ENCODE assay signal across 17 cellular contexts in genomic region chr7:121020243-121020642, GRCh38. TPM values are rescaled to one million over a fixed set of nuclear protein-coding genes. Genes with fewer than 3 reads are reported as not detected.
DNase-seq lines count a peak whose midpoint lies in the region; ATAC-seq, FAIRE-seq and TF ChIP-seq lines count a peak whose summit lies in the region.
"Had no signal": no experiment of that assay in that cellular context is flagged by ENCODE, and none has a peak within 500 bp of the region (broad histone marks: within the 10 kb centered on the region; RNA-seq: fewer than 3 reads in every experiment).

No MANE protein-coding gene starts in this region.

- in situ Hi-C loops in gastrocnemius medialis (cut with MboI; ENCODE audit: low sequenced_read_pairs in 4 of 4): no loop called here

- H3K4me1 Mint-ChIP-seq in endodermal cell: peaks cover 16% of the 10 kb centered on the region
- H3K4me1 Mint-ChIP-seq: activated CD4-positive, alpha-beta memory T cell treated with anti-CD3 and anti-CD28 coated beads, Interleukin-2, amount 10 ng/mL, durations not matched to agents 7 days and 5 days had no signal

- H3K36me3 Mint-ChIP-seq in endodermal cell (ENCODE audit: low read depth): no peaks in the 10 kb centered on the region
- H3K36me3 Mint-ChIP-seq: neural progenitor cell had no signal

- 87 to 97% (median 92%) methylated on average over 1 of the region's 1 CpG for WGBS in small intestine, 3 donors
- WGBS in endodermal cell (ENCODE audit: insufficient coverage in 1 of 2, insufficient read length in 1 of 2), 2 experiments: 90 to 100% methylated on average over 1 of the region's 1 CpG

- intact Hi-C loops in gastrocnemius medialis (cut with DNase I; ENCODE audit: low total_unique reads): no loop called here

- H3K27me3 Mint-ChIP-seq in endodermal cell (ENCODE audit: insufficient read depth): no peaks in the 10 kb centered on the region

- ATAC-seq in gastrocnemius medialis (no peak), HG02973 (IDR thresholded peaks at IDR 0.05; ENCODE audit: unreplicated experiment) (no peak)
- ATAC-seq: effector memory CD8-positive, alpha-beta T cell had no signal

- H3K9me3 Mint-ChIP-seq in endodermal cell: no peaks in the 10 kb centered on the region
- H3K9me3 Mint-ChIP-seq: activated CD4-positive, alpha-beta memory T cell treated with anti-CD3 and anti-CD28 coated beads, Interleukin-2, amount 10 ng/mL, durations not matched to agents 7 days and 5 days; effector memory CD8-positive, alpha-beta T cell; neural progenitor cell had no signal

- DNase-seq in EL: peak; percentile 59
- DNase-seq in SJSA1 (ENCODE audit: low read depth in 1 of 2, low spot score in 2 of 2): no peak
- DNase-seq in fibroblast of gingiva (ENCODE audit: low read depth): peak; percentile 48
- DNase-seq in gastrocnemius medialis: no peak
- no peak for DNase-seq in small intestine
- no peak for DNase-seq in endodermal cell
- no peak for DNase-seq in activated CD4-positive, alpha-beta T cell treated with anti-CD3 and anti-CD28 coated beads, Interleukin-2, amount 50 U/mL, for 4 hours
- DNase-seq: activated CD4-positive, alpha-beta memory T cell treated with anti-CD3 and anti-CD28 coated beads, Interleukin-2, amount 10 ng/mL, durations not matched to agents 7 days and 5 days; DMS153; effector memory CD8-positive, alpha-beta T cell; hippocampal formation; NCI-H1436 treated with DMSO at 0.1 percent for 48 hours; NCI-H526 treated with DMSO at 0.1 percent for 48 hours; Peyer's patch had no signal

- H3K9me3 ChIP-seq in SJSA1 (replicated peaks) (no peaks in the 10 kb centered on the region), gastrocnemius medialis (no peaks in the 10 kb centered on the region), small intestine (ENCODE audit: control insufficient read depth, low read depth) (no peaks in the 10 kb centered on the region), endodermal cell (ENCODE audit: control insufficient read depth, low read length) (no peaks in the 10 kb centered on the region)
- H3K9me3 ChIP-seq: Peyer's patch had no signal

- H3K27ac ChIP-seq in SJSA1 (peak overlapping the region; percentile 57), gastrocnemius medialis (peak overlapping the region; percentile 54 to 98 (median 94)), small intestine (ENCODE audit: low read depth in 1 of 2, low read length in 1 of 2) (peak overlapping the region in 1 of 2 donors; percentile 38), endodermal cell (ENCODE audit: low read depth, low read length) (no peak overlapping the region)
- H3K27ac ChIP-seq: neural progenitor cell had no signal

- TF ChIP-seq CTCF in gastrocnemius medialis (IDR thresholded peaks at IDR 0.05 in 4 of 5, conservative IDR thresholded peaks at IDR 0.05 in 1 of 5): no peak
- no peak for TF ChIP-seq CTCF in endodermal cell (conservative IDR thresholded peaks at IDR 0.05)

- peaks cover 31% of the 10 kb centered on the region for H3K36me3 ChIP-seq in SJSA1
- H3K36me3 ChIP-seq in gastrocnemius medialis: peaks cover 0 to 10% of the 10 kb centered on the region in 2 donors
- no peaks in the 10 kb centered on the region for H3K36me3 ChIP-seq in small intestine (ENCODE audit: control insufficient read depth in 2 of 2, insufficient read depth in 2 of 2, low read length in 2 of 2)
- no peaks in the 10 kb centered on the region for H3K36me3 ChIP-seq in endodermal cell (ENCODE audit: control insufficient read depth, insufficient read depth, low read length)
- H3K36me3 ChIP-seq: neural progenitor cell, Peyer's patch had no signal

- TF ChIP-seq POLR2A in gastrocnemius medialis (IDR thresholded peaks at IDR 0.05): no peak

- H3K4me3 Mint-ChIP-seq in endodermal cell: no peak overlapping the region
- H3K4me3 Mint-ChIP-seq: activated CD4-positive, alpha-beta memory T cell treated with anti-CD3 and anti-CD28 coated beads, Interleukin-2, amount 10 ng/mL, durations not matched to agents 7 days and 5 days; effector memory CD8-positive, alpha-beta T cell; neural progenitor cell had no signal

- H3K27me3 ChIP-seq in SJSA1 (replicated peaks) (no peaks in the 10 kb centered on the region), gastrocnemius medialis (no peaks in the 10 kb centered on the region), small intestine (ENCODE audit: control insufficient read depth in 2 of 2, insufficient read depth in 2 of 2, low read length in 2 of 2) (no peaks in the 10 kb centered on the region), endodermal cell (ENCODE audit: control insufficient read depth, insufficient read depth, low read length, poor library complexity, severe bottlenecking) (no peaks in the 10 kb centered on the region)
- H3K27me3 ChIP-seq: neural progenitor cell, Peyer's patch had no signal

- no peak overlapping the region for H3K27ac Mint-ChIP-seq in endodermal cell
- H3K27ac Mint-ChIP-seq: activated CD4-positive, alpha-beta memory T cell treated with anti-CD3 and anti-CD28 coated beads, Interleukin-2, amount 10 ng/mL, durations not matched to agents 7 days and 5 days; effector memory CD8-positive, alpha-beta T cell; neural progenitor cell had no signal

- H3K9ac ChIP-seq in endodermal cell (ENCODE audit: extremely low read depth, low read length, poor library complexity, severe bottlenecking): no peak overlapping the region
- H3K9ac ChIP-seq: neural progenitor cell had no signal

- H3K4me3 ChIP-seq in SJSA1 (no peak overlapping the region), gastrocnemius medialis (no peak overlapping the region), small intestine (ENCODE audit: low read depth in 1 of 2, low read length in 2 of 2) (no peak overlapping the region), endodermal cell (ENCODE audit: low read length) (no peak overlapping the region)
- H3K4me3 ChIP-seq: neural progenitor cell, Peyer's patch had no signal

- no peak for FAIRE-seq in small intestine (lab: Jason Lieb, UNC)

- H3K4me1 ChIP-seq in SJSA1 (replicated peaks) (peaks cover 84% of the 10 kb centered on the region), gastrocnemius medialis (peaks cover 84% of the 10 kb centered on the region in 2 donors), small intestine (ENCODE audit: control insufficient read depth in 2 of 2, insufficient read depth in 1 of 2, low read depth in 1 of 2, low read length in 1 of 2) (peaks cover 0 to 6% of the 10 kb centered on the region in 2 donors), endodermal cell (ENCODE audit: control insufficient read depth, insufficient read depth, low read length) (no peaks in the 10 kb centered on the region)

RNA-seq across cellular contexts. Expression of gene CPED1, which starts 31.7 kb away (rescaled TPM):
- 46.6 and 64.8 TPM in 2 replicates for total RNA-seq in SJSA1 (2014; rRNA removed; shearing (Covaris generic))
- total RNA-seq in gastrocnemius medialis: 10 to 100 TPM in 3 of 4 donors, 1 to 10 TPM in 1; 4.8 to 35.5 (median 34.1) TPM
- polyA plus RNA-seq in small intestine: 1 to 10 TPM in 2 of 3 donors, under 1 TPM in 1; 0.22 to 2.5 (median 1.4) TPM
- total RNA-seq in endodermal cell: 1 to 10 TPM in 1 of 2 donors, not detected in 1; 1.1 TPM
- polyA plus RNA-seq in endodermal cell (2013, experiment 1 of 2): 2.9 TPM
- 2.9 TPM for polyA plus RNA-seq in endodermal cell (2013, experiment 2 of 2)
- total RNA-seq: activated CD4-positive, alpha-beta memory T cell treated with anti-CD3 and anti-CD28 coated beads, Interleukin-2, amount 10 ng/mL, durations not matched to agents 7 days and 5 days; T-helper 2 cell treated with Interferon-gamma antibody and Interleukin-4, amounts not matched to agents 100 ng/mL and 5 ng/mL, for 36 hours had no signal

Comparison
In these comparisons a context has a peak if more than half of its experiments do, and no peak if none do; other contexts are left out.
1. DNase-seq: peak in EL (single experiment) and fibroblast of gingiva (single experiment); none in SJSA1 (0 of 2), gastrocnemius medialis (0 of 2), small intestine (single experiment), endodermal cell (single experiment) and activated CD4-positive, alpha-beta T cell treated with anti-CD3 and anti-CD28 coated beads, Interleukin-2, amount 50 U/mL, for 4 hours (0 of 2).